ENCODE assay signal across 24 cellular contexts in genomic region chr1:94110021-94110761, GRCh38. TPM values are rescaled to one million over a fixed set of nuclear protein-coding genes. Genes with fewer than 3 reads are reported as not detected.
"Had no signal": no experiment of that assay in that cellular context is flagged by ENCODE, and none has a peak within 500 bp of the region (broad histone marks: within the 10 kb centered on the region; RNA-seq: fewer than 3 reads in every experiment).

No MANE protein-coding gene starts in this region.

- H3K4me1 ChIP-seq: psoas muscle, transverse colon had no signal

- H3K4me3 ChIP-seq: mucosa of descending colon, ovary, psoas muscle, right lobe of liver, suprapubic skin, transverse colon had no signal

- H3K4me3 Mint-ChIP-seq: activated naive CD4-positive, alpha-beta T cell treated with anti-CD3 and anti-CD28 coated beads, Interleukin-2, amount 10 ng/mL, durations not matched to agents 7 days and 5 days; activated naive CD8-positive, alpha-beta T cell treated with anti-CD3 and anti-CD28 coated beads, Interleukin-2, amount 50 U/mL, for 24 hours; activated T-cell treated with anti-CD3 and anti-CD28 coated beads, Interleukin-2, amount 50 U/mL, for 4 hours; brain; naive B cell; stimulated activated naive CD8-positive, alpha-beta T cell treated with anti-CD3 and anti-CD28 coated beads, Interleukin-15, amount 100 ng/mL, for 72 hours had no signal

- H3K36me3 Mint-ChIP-seq: activated naive CD4-positive, alpha-beta T cell treated with anti-CD3 and anti-CD28 coated beads, Interleukin-2, amount 10 ng/mL, durations not matched to agents 7 days and 5 days; brain had no signal

- H3K9me3 ChIP-seq: mucosa of descending colon, ovary, psoas muscle, right lobe of liver, suprapubic skin, transverse colon had no signal

- H3K27ac ChIP-seq: ovary, psoas muscle, right lobe of liver, suprapubic skin, transverse colon had no signal

- H3K27ac Mint-ChIP-seq: activated naive CD4-positive, alpha-beta T cell treated with anti-CD3 and anti-CD28 coated beads, Interleukin-2, amount 10 ng/mL, durations not matched to agents 7 days and 5 days; activated naive CD8-positive, alpha-beta T cell treated with anti-CD3 and anti-CD28 coated beads, Interleukin-2, amount 50 U/mL, for 24 hours; brain; stimulated activated naive CD8-positive, alpha-beta T cell treated with anti-CD3 and anti-CD28 coated beads, Interleukin-15, amount 100 ng/mL, for 72 hours had no signal

- H3K4me1 Mint-ChIP-seq: activated naive CD8-positive, alpha-beta T cell treated with anti-CD3 and anti-CD28 coated beads, Interleukin-2, amount 50 U/mL, for 24 hours had no signal

- H3K9me3 Mint-ChIP-seq: activated naive CD4-positive, alpha-beta T cell treated with anti-CD3 and anti-CD28 coated beads, Interleukin-2, amount 10 ng/mL, durations not matched to agents 7 days and 5 days; activated naive CD8-positive, alpha-beta T cell treated with anti-CD3 and anti-CD28 coated beads, Interleukin-2, amount 50 U/mL, for 24 hours; activated T-cell treated with anti-CD3 and anti-CD28 coated beads, Interleukin-2, amount 50 U/mL, for 4 hours; stimulated activated naive CD8-positive, alpha-beta T cell treated with anti-CD3 and anti-CD28 coated beads, Interleukin-15, amount 100 ng/mL, for 72 hours had no signal

- ATAC-seq: activated naive CD8-positive, alpha-beta T cell treated with anti-CD3 and anti-CD28 coated beads, Interleukin-2, amount 50 U/mL, for 24 hours; activated T-cell treated with anti-CD3 and anti-CD28 coated beads, Interleukin-2, amount 50 U/mL, for 4 hours; mucosa of descending colon; psoas muscle; stimulated activated naive CD8-positive, alpha-beta T cell treated with anti-CD3 and anti-CD28 coated beads, Interleukin-15, amount 100 ng/mL, for 72 hours had no signal

- H3K27me3 ChIP-seq: ovary, right lobe of liver, suprapubic skin, transverse colon had no signal

- H3K36me3 ChIP-seq: ovary, right lobe of liver, suprapubic skin, transverse colon had no signal

- DNase-seq: activated CD4-positive, alpha-beta T cell treated with anti-CD3 and anti-CD28 coated beads, Interleukin-2, amount 50 U/mL, for 1 hour; activated CD4-positive, CD25-positive, alpha-beta regulatory T cell treated with anti-CD3 and anti-CD28 coated beads, Interleukin-2, amount 50 U/mL, for 72 hours; activated CD8-positive, alpha-beta memory T cell treated with anti-CD3 and anti-CD28 coated beads, Interleukin-2, amount 50 U/mL, for 4 hours; activated effector memory CD4-positive, alpha-beta T cell treated with Interleukin-2 at 50 U/mL for 16 hours; activated naive CD4-positive, alpha-beta T cell treated with anti-CD3 and anti-CD28 coated beads, Interleukin-2, amount 10 ng/mL, durations not matched to agents 7 days and 5 days; activated naive CD8-positive, alpha-beta T cell treated with anti-CD3 and anti-CD28 coated beads, Interleukin-2, amount 50 U/mL, for 24 hours; activated T-cell treated with anti-CD3 and anti-CD28 coated beads, Interleukin-2, amount 50 U/mL, for 4 hours; anterior cingulate cortex; central memory CD4-positive, alpha-beta T cell; effector CD8-positive, alpha-beta T cell; hippocampal formation; kidney; mucosa of descending colon; naive B cell; ovary; psoas muscle; right lobe of liver; small intestine; stimulated activated CD4-positive, alpha-beta T cell treated with anti-CD3 and anti-CD28 coated beads, Interleukin-4, amount 100 ng/mL, for 1 hour; stimulated activated naive CD8-positive, alpha-beta T cell treated with anti-CD3 and anti-CD28 coated beads, Interleukin-15, amount 100 ng/mL, for 72 hours; T1000; transverse colon had no signal

RNA-seq across cellular contexts. Expression of gene ABCA4, which starts 10.8 kb away (rescaled TPM):
- total RNA-seq: activated T-cell treated with anti-CD3 and anti-CD28 coated beads, Interleukin-2, amount 50 U/mL, for 4 hours had no signal
